In genomic region chr13:91142572-91142971, GRCh38 we compare ENCODE assay signal across 16 cellular contexts.
DNase-seq lines count a peak whose midpoint lies in the region; ATAC-seq, FAIRE-seq and TF ChIP-seq lines count a peak whose summit lies in the region.
"Had no signal": no experiment of that assay in that cellular context is flagged by ENCODE, and none has a peak within 500 bp of the region (broad histone marks: within the 10 kb centered on the region; RNA-seq: fewer than 3 reads in every experiment).

No MANE protein-coding gene starts in this region.

- H3K9me3 Mint-ChIP-seq in osteocyte (ENCODE audit: unreplicated experiment), result no peaks in the 10 kb centered on the region
- no peaks in the 10 kb centered on the region for H3K9me3 Mint-ChIP-seq in natural killer cell treated with Interleukin-12 subunit alpha and Interleukin-12 subunit beta and Interleukin-15 and Interleukin-18, amount 100 ng/mL, for 72 hours
- H3K9me3 Mint-ChIP-seq: activated T-helper 1 cell treated with anti-CD3 and anti-CD28 coated beads, Interleukin-12 subunit alpha, Interleukin-12 subunit beta, Interleukin-2, Interleukin-4 antibody, amounts not matched to agents 30 ng/mL and 10 ng/mL and 1 ng/mL, durations not matched to agents 14 hours and 24 hours and 36 hours; CD4-positive, alpha-beta T cell; central memory CD8-positive, alpha-beta T cell; WTC11 had no signal

- H3K27ac Mint-ChIP-seq in osteocyte (ENCODE audit: unreplicated experiment), result peak overlapping the region; percentile 96
- no peak overlapping the region for H3K27ac Mint-ChIP-seq in natural killer cell treated with Interleukin-12 subunit alpha and Interleukin-12 subunit beta and Interleukin-15 and Interleukin-18, amount 100 ng/mL, for 72 hours
- H3K27ac Mint-ChIP-seq: activated T-helper 1 cell treated with anti-CD3 and anti-CD28 coated beads, Interleukin-12 subunit alpha, Interleukin-12 subunit beta, Interleukin-2, Interleukin-4 antibody, amounts not matched to agents 30 ng/mL and 10 ng/mL and 1 ng/mL, durations not matched to agents 14 hours and 24 hours and 36 hours; CD4-positive, alpha-beta T cell; WTC11 had no signal

- no peak overlapping the region for H3K4me3 ChIP-seq in bronchial epithelial cell (ENCODE audit: low read depth, low read length)
- H3K4me3 ChIP-seq: esophagus squamous epithelium, left ventricle myocardium inferior had no signal

- no peak for ATAC-seq in natural killer cell treated with Interleukin-12 subunit alpha and Interleukin-12 subunit beta and Interleukin-15 and Interleukin-18, amount 100 ng/mL, for 72 hours
- ATAC-seq: WTC11 had no signal

- TF ChIP-seq CTCF in bronchial epithelial cell (IDR thresholded peaks at IDR 0.05; ENCODE audit: insufficient read depth, low read length, severe bottlenecking) (no peak), osteocyte (IDR thresholded peaks at IDR 0.05) (no peak)

- H3K36me3 Mint-ChIP-seq in osteocyte (ENCODE audit: unreplicated experiment), result no peaks in the 10 kb centered on the region
- no peaks in the 10 kb centered on the region for H3K36me3 Mint-ChIP-seq in natural killer cell treated with Interleukin-12 subunit alpha and Interleukin-12 subunit beta and Interleukin-15 and Interleukin-18, amount 100 ng/mL, for 72 hours
- H3K36me3 Mint-ChIP-seq: WTC11 had no signal

- H3K4me3 Mint-ChIP-seq in osteocyte (ENCODE audit: unreplicated experiment), result peak overlapping the region; percentile 11
- no peak overlapping the region for H3K4me3 Mint-ChIP-seq in natural killer cell treated with Interleukin-12 subunit alpha and Interleukin-12 subunit beta and Interleukin-15 and Interleukin-18, amount 100 ng/mL, for 72 hours
- H3K4me3 Mint-ChIP-seq: activated T-helper 1 cell treated with anti-CD3 and anti-CD28 coated beads, Interleukin-12 subunit alpha, Interleukin-12 subunit beta, Interleukin-2, Interleukin-4 antibody, amounts not matched to agents 30 ng/mL and 10 ng/mL and 1 ng/mL, durations not matched to agents 14 hours and 24 hours and 36 hours; CD4-positive, alpha-beta T cell; central memory CD8-positive, alpha-beta T cell; WTC11 had no signal

- FAIRE-seq in bronchial epithelial cell (lab: Jason Lieb, UNC), result no peak

- H3K36me3 ChIP-seq in bronchial epithelial cell (ENCODE audit: control insufficient read depth, insufficient read depth, low read length), result no peaks in the 10 kb centered on the region
- H3K36me3 ChIP-seq: esophagus squamous epithelium, left ventricle myocardium inferior had no signal

- H3K4me1 Mint-ChIP-seq in osteocyte (ENCODE audit: unreplicated experiment), result peaks cover 49% of the 10 kb centered on the region
- H3K4me1 Mint-ChIP-seq in natural killer cell treated with Interleukin-12 subunit alpha and Interleukin-12 subunit beta and Interleukin-15 and Interleukin-18, amount 100 ng/mL, for 72 hours (ENCODE audit: low read depth in 2 of 2), result no peaks in the 10 kb centered on the region
- H3K4me1 Mint-ChIP-seq: central memory CD8-positive, alpha-beta T cell had no signal

- DNase-seq in Daoy (ENCODE audit: low read depth), result peak; percentile 43
- DNase-seq in NCI-H446 treated with DMSO at 0.1 percent for 48 hours (lab: John Stamatoyannopoulos, UW), result peak; percentile 35
- DNase-seq in bronchial epithelial cell (ENCODE audit: low read depth), result peak; percentile 67
- no peak for DNase-seq in osteocyte (ENCODE audit: extremely low spot score, unreplicated experiment)
- no peak for DNase-seq in SKM-1 treated with dmso at 0.1 percent for 144 hours (lab: John Stamatoyannopoulos, UW; ENCODE audit: unreplicated experiment)
- no peak for DNase-seq in pons (ENCODE audit: low spot score)
- DNase-seq in natural killer cell treated with Interleukin-12 subunit alpha and Interleukin-12 subunit beta and Interleukin-15 and Interleukin-18, amount 100 ng/mL, for 72 hours (ENCODE audit: low spot score), result no peak
- no peak for DNase-seq in NCI-H2029 treated with DMSO at 0.1 percent for 48 hours (lab: John Stamatoyannopoulos, UW)
- DNase-seq: CD4-positive, alpha-beta T cell; esophagus squamous epithelium; left ventricle myocardium inferior; NCI-H1436 treated with DMSO at 0.1 percent for 48 hours; posterior cingulate gyrus had no signal

- H3K27me3 ChIP-seq in bronchial epithelial cell (ENCODE audit: control insufficient read depth, insufficient read depth, low read length), result no peaks in the 10 kb centered on the region

- H3K27me3 Mint-ChIP-seq in osteocyte (ENCODE audit: unreplicated experiment), result no peaks in the 10 kb centered on the region
- H3K27me3 Mint-ChIP-seq in natural killer cell treated with Interleukin-12 subunit alpha and Interleukin-12 subunit beta and Interleukin-15 and Interleukin-18, amount 100 ng/mL, for 72 hours, result peaks cover 0 to 13% of the 10 kb centered on the region in 2 donors

Comparison
In these comparisons a context has a peak if more than half of its experiments do, and no peak if none do; other contexts are left out.
1. DNase-seq: peak in Daoy (single experiment), NCI-H446 treated with DMSO at 0.1 percent for 48 hours (single experiment) and bronchial epithelial cell (single experiment); none in osteocyte (single experiment), SKM-1 treated with dmso at 0.1 percent for 144 hours (single experiment), pons (single experiment), natural killer cell treated with Interleukin-12 subunit alpha and Interleukin-12 subunit beta and Interleukin-15 and Interleukin-18, amount 100 ng/mL, for 72 hours (single experiment) and NCI-H2029 treated with DMSO at 0.1 percent for 48 hours (single experiment).